ENCODE assay signal across 8 cellular contexts in the genomic region with DNA sequence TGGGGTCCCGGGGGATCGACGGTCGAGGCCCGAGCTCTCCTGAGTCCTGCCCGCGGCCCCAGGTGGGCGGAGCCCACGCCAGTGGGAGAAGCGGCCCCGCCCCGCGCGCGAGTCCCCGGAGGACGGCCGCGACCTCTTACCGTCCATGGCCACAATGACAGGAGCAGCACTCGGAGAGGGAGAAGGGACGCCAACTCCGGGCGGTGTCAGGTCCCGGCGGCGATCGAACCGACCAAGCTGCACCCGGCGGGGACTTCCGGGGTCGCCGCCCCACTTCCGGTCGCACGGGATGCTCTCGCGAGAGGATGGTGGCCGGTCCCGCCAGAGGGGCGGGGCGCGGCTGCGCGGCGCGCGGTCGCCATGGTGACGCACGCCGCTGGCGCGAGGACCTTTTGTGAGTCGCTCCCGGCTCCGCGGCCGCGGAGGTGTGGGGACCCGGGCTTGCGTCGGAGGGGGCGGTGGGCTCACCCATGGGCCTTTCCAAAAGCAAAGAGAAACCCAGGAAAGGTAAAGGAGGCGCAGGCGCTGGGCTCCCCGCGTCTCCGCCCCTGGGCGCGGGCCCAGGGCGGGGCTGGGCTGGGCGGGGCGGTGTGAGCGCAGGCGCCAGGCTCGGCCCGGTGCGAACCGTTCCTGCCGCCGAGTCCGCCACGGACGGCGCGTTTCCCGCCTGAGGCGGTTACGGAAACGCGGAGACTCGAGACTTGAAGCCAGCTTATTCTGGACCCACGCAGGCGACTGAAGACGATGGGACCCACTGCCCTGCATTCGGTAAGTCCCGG. TPM values are rescaled to one million over a fixed set of nuclear protein-coding genes. Genes with fewer than 3 reads are reported as not detected.
DNase-seq lines count a peak whose midpoint lies in the region; ATAC-seq and TF ChIP-seq lines count a peak whose summit lies in the region.

A gene (minus strand): TSS at position 267 of the 779 bp plus-strand sequence. CDS start 120 bp downstream, at position 147.
A gene (plus strand): TSS at position 395 of the 779 bp plus-strand sequence. CDS start 76 bp downstream, at position 471.

- H3K27ac Mint-ChIP-seq in activated CD8-positive, alpha-beta memory T cell treated with anti-CD3 and anti-CD28 coated beads, Interleukin-2, amount 10 ng/mL, durations not matched to agents 7 days and 5 days: peak within 1 kb of the TSS; percentile 80
- H3K27ac Mint-ChIP-seq in endodermal cell: peak within 1 kb of the TSS; percentile 74
- H3K27ac Mint-ChIP-seq in mesothelial cell of epicardium: peak within 1 kb of the TSS; percentile 92

- peak within 1 kb of the TSS; percentile 90 for H3K4me3 ChIP-seq in endodermal cell (ENCODE audit: low read length)

- CTCF ChIA-PET in activated CD8-positive, alpha-beta memory T cell treated with anti-CD3 and anti-CD28 coated beads, Interleukin-2, amount 10 ng/mL, durations not matched to agents 7 days and 5 days (lab: Charles Lee): interaction anchor here (0.8 to 1.7 kb wide), 4 partner anchors 8 to 292 kb away, joined by 3 to 5 read pairs (median 4); no protein-coding TSS in a partner anchor

- H3K9me3 Mint-ChIP-seq in activated CD8-positive, alpha-beta memory T cell treated with anti-CD3 and anti-CD28 coated beads, Interleukin-2, amount 10 ng/mL, durations not matched to agents 7 days and 5 days (ENCODE audit: low read depth): no peaks in the 10 kb centered on the region
- peaks cover 16% of the 10 kb centered on the region for H3K9me3 Mint-ChIP-seq in endodermal cell
- no peaks in the 10 kb centered on the region for H3K9me3 Mint-ChIP-seq in mesothelial cell of epicardium

- peaks cover 29% of the 10 kb centered on the region for H3K36me3 Mint-ChIP-seq in activated CD8-positive, alpha-beta memory T cell treated with anti-CD3 and anti-CD28 coated beads, Interleukin-2, amount 10 ng/mL, durations not matched to agents 7 days and 5 days
- H3K36me3 Mint-ChIP-seq in endodermal cell (ENCODE audit: low read depth): peaks cover 57% of the 10 kb centered on the region
- H3K36me3 Mint-ChIP-seq in mesothelial cell of epicardium: peaks cover 27% of the 10 kb centered on the region

- H3K27me3 ChIP-seq in endodermal cell (ENCODE audit: control insufficient read depth, insufficient read depth, low read length, poor library complexity, severe bottlenecking): no peaks in the 10 kb centered on the region

- H3K9me3 ChIP-seq in endodermal cell (ENCODE audit: control insufficient read depth, low read length): peaks cover 9% of the 10 kb centered on the region

- TF ChIP-seq CTCF in endodermal cell (conservative IDR thresholded peaks at IDR 0.05) (no peak), mesothelial cell of epicardium (IDR thresholded peaks at IDR 0.05; ENCODE audit: unreplicated experiment) (no peak)

- H3K9ac ChIP-seq in endodermal cell (ENCODE audit: extremely low read depth, low read length, poor library complexity, severe bottlenecking): peak within 1 kb of the TSS; percentile 82

- DNase-seq in COLO829 (ENCODE audit: low spot score): peak; percentile 84
- DNase-seq in HPDE6-E6E7 (ENCODE audit: extremely low spot score): peak; percentile 95
- DNase-seq in NOMO-1 treated with DMSO at 0.1 percent for 48 hours (lab: John Stamatoyannopoulos, UW; ENCODE audit: unreplicated experiment): peak; percentile 68
- peak; percentile 93 for DNase-seq in activated CD8-positive, alpha-beta memory T cell treated with anti-CD3 and anti-CD28 coated beads, Interleukin-2, amount 10 ng/mL, durations not matched to agents 7 days and 5 days
- peak; percentile 96 for DNase-seq in endodermal cell
- peak; percentile 93 to 96 for DNase-seq in mesothelial cell of epicardium (ENCODE audit: low spot score in 2 of 2, unreplicated experiment in 2 of 2)
- DNase-seq in stimulated activated CD8-positive, alpha-beta memory T cell treated with anti-CD3 and anti-CD28 coated beads, Interleukin-15, amount 100 ng/mL, for 4 hours (ENCODE audit: low read depth in 2 of 2): peak; percentile 75 to 86

- 0% methylated on average over 64 to 99 of the region's 99 CpGs for WGBS in endodermal cell (ENCODE audit: insufficient coverage in 1 of 2, insufficient read length in 1 of 2), 2 experiments

- H3K36me3 ChIP-seq in endodermal cell (ENCODE audit: control insufficient read depth, insufficient read depth, low read length): peaks cover 41% of the 10 kb centered on the region

- H3K27me3 Mint-ChIP-seq in activated CD8-positive, alpha-beta memory T cell treated with anti-CD3 and anti-CD28 coated beads, Interleukin-2, amount 10 ng/mL, durations not matched to agents 7 days and 5 days: no peaks in the 10 kb centered on the region
- H3K27me3 Mint-ChIP-seq in endodermal cell (ENCODE audit: insufficient read depth) (no peaks in the 10 kb centered on the region), mesothelial cell of epicardium (ENCODE audit: low read depth) (no peaks in the 10 kb centered on the region)

- peak; percentile 92 for ATAC-seq in GM19467 (IDR thresholded peaks at IDR 0.05; ENCODE audit: unreplicated experiment)
- peak; percentile 95 for ATAC-seq in activated CD8-positive, alpha-beta memory T cell treated with anti-CD3 and anti-CD28 coated beads, Interleukin-2, amount 10 ng/mL, durations not matched to agents 7 days and 5 days

- H3K4me1 Mint-ChIP-seq in activated CD8-positive, alpha-beta memory T cell treated with anti-CD3 and anti-CD28 coated beads, Interleukin-2, amount 10 ng/mL, durations not matched to agents 7 days and 5 days: peaks cover 35% of the 10 kb centered on the region
- H3K4me1 Mint-ChIP-seq in endodermal cell (peaks cover 5% of the 10 kb centered on the region), mesothelial cell of epicardium (peaks cover 15% of the 10 kb centered on the region)

- peak within 1 kb of the TSS; percentile 49 for H3K27ac ChIP-seq in endodermal cell (ENCODE audit: low read depth, low read length)

- H3K4me1 ChIP-seq in endodermal cell (ENCODE audit: control insufficient read depth, insufficient read depth, low read length): no peaks in the 10 kb centered on the region

- peak within 1 kb of the TSS; percentile 87 for H3K4me3 Mint-ChIP-seq in activated CD8-positive, alpha-beta memory T cell treated with anti-CD3 and anti-CD28 coated beads, Interleukin-2, amount 10 ng/mL, durations not matched to agents 7 days and 5 days
- H3K4me3 Mint-ChIP-seq in endodermal cell (peak within 1 kb of the TSS; percentile 81), mesothelial cell of epicardium (peak within 1 kb of the TSS; percentile 84)

RNA-seq across cellular contexts. Expression of the first gene that starts in this region (rescaled TPM):
- total RNA-seq in activated CD8-positive, alpha-beta memory T cell treated with anti-CD3 and anti-CD28 coated beads, Interleukin-2, amount 10 ng/mL, durations not matched to agents 7 days and 5 days: 100 to 1,000 TPM in 1 of 2 experiments, 10 to 100 TPM in 1; 86.5 to 106 TPM
- total RNA-seq in endodermal cell (100 to 1,000 TPM; 104 to 106 TPM), mesothelial cell of epicardium (106 to 109 TPM (median 109 TPM) in 3 replicates)
- polyA plus RNA-seq in endodermal cell (2013, experiment 1 of 2): 52.5 TPM
- polyA plus RNA-seq in endodermal cell (2013, experiment 2 of 2): 50.6 TPM

RNA-seq across cellular contexts. Expression of the second gene that starts in this region (rescaled TPM):
- total RNA-seq in activated CD8-positive, alpha-beta memory T cell treated with anti-CD3 and anti-CD28 coated beads, Interleukin-2, amount 10 ng/mL, durations not matched to agents 7 days and 5 days: 10 to 100 TPM; 14.5 to 17.4 TPM
- 10 to 100 TPM; 21.8 to 28.7 TPM for total RNA-seq in endodermal cell
- 19.6 TPM for polyA plus RNA-seq in endodermal cell (2013, experiment 1 of 2)
- 16.8 TPM for polyA plus RNA-seq in endodermal cell (2013, experiment 2 of 2)
- total RNA-seq in mesothelial cell of epicardium: 13.5 to 14.7 TPM (median 14.4 TPM) in 3 replicates

Comparison
In these comparisons a context has a peak if more than half of its experiments do, and no peak if none do; other contexts are left out.
1. Peak in every context shown above with its lines: DNase-seq, ATAC-seq, H3K4me3 ChIP-seq and H3K27ac ChIP-seq.